ENCODE assay signal across 12 cellular contexts in the genomic region with DNA sequence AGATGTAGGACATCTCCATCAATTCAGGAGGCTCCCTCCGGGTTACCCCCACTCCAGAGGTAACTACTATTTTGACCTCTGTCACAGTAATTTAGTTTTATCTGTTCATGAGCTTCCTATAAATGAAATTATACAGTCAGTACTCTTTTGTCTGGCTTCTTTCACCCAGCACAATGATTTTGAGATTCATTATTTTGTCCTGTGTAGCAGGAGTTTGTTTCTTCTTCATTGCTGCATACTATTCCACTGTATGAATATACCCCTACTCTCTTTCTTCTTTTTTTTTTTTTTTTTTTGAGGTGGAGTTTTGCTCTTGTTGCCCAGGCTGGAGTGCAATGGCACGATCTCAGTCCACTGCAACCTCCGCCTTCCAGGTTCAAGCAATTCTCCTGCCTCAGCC. TPM values are rescaled to one million over a fixed set of nuclear protein-coding genes. Genes with fewer than 3 reads are reported as not detected.
DNase-seq lines count a peak whose midpoint lies in the region; ATAC-seq and TF ChIP-seq lines count a peak whose summit lies in the region.
"Had no signal": no experiment of that assay in that cellular context is flagged by ENCODE, and none has a peak within 500 bp of the region (broad histone marks: within the 10 kb centered on the region; RNA-seq: fewer than 3 reads in every experiment).

No MANE protein-coding gene starts in this region.

- H3K27me3 ChIP-seq in layer of hippocampus (ENCODE audit: control insufficient read depth, insufficient read depth, low read length) (no peaks in the 10 kb centered on the region), smooth muscle cell (ENCODE audit: low read depth) (no peaks in the 10 kb centered on the region), Caco-2 (replicated peaks; ENCODE audit: control insufficient read depth, insufficient read depth, low read length) (no peaks in the 10 kb centered on the region)

- H3K79me2 ChIP-seq in smooth muscle cell (ENCODE audit: low read depth): no peaks in the 10 kb centered on the region

- no peaks in the 10 kb centered on the region for H3K36me3 ChIP-seq in smooth muscle cell (ENCODE audit: low read depth)
- H3K36me3 ChIP-seq in Caco-2 (ENCODE audit: control insufficient read depth, insufficient read depth, low read length): no peaks in the 10 kb centered on the region; the same call in 1 of the 2 replicates

- no peak for ATAC-seq in left colon

- H3K36me3 Mint-ChIP-seq in Calu3 (ENCODE audit: insufficient read depth, unreplicated experiment) (peaks cover 62% of the 10 kb centered on the region), Caco-2 (ENCODE audit: insufficient read depth, unreplicated experiment) (peaks cover 44% of the 10 kb centered on the region)

- H3K9me3 ChIP-seq in smooth muscle cell (replicated peaks; ENCODE audit: low read depth) (no peaks in the 10 kb centered on the region), Caco-2 (no peaks in the 10 kb centered on the region)

- TF ChIP-seq CTCF in Calu3 (IDR thresholded peaks at IDR 0.05; ENCODE audit: unreplicated experiment): no peak
- TF ChIP-seq CTCF in smooth muscle cell (IDR thresholded peaks at IDR 0.05; ENCODE audit: borderline replicate concordance, insufficient read depth, poor library complexity, severe bottlenecking): no peak
- no peak for TF ChIP-seq CTCF in Caco-2 (IDR thresholded peaks at IDR 0.05; ENCODE audit: insufficient read depth in 1 of 2, low read depth in 1 of 2, low read length in 1 of 2, severe bottlenecking in 1 of 2, unreplicated experiment in 1 of 2)

- H3K4me3 Mint-ChIP-seq in Calu3 (ENCODE audit: low read depth, unreplicated experiment) (no peak overlapping the region), Caco-2 (ENCODE audit: unreplicated experiment) (no peak overlapping the region)

- POLR2A ChIA-PET in Caco-2 (lab: Charles Lee): interaction anchor here (0.9 kb wide), 1 partner anchor 9 kb away, joined by 4 read pairs; no protein-coding TSS in a partner anchor

- H3K27ac ChIP-seq in angular gyrus (ENCODE audit: low read depth, low read length) (peak overlapping the region; percentile 89), layer of hippocampus (ENCODE audit: low read depth, low read length) (peak overlapping the region; percentile 93), smooth muscle cell (ENCODE audit: low read depth) (peak overlapping the region; percentile 60)

- CTCF ChIA-PET in Calu3 (lab: Charles Lee): interaction anchor here (0.6 kb wide), 2 partner anchors 19 to 91 kb away, joined by 5 to 8 read pairs; no protein-coding TSS in a partner anchor
- CTCF ChIA-PET in Caco-2 (lab: Charles Lee): interaction anchor here (0.6 to 0.8 kb wide), 2 partner anchors 14 to 17 kb away, joined by 3 to 4 read pairs; no protein-coding TSS in a partner anchor

- DNase-seq in Calu3 (no peak), smooth muscle cell (lab: John Stamatoyannopoulos, UW; ENCODE audit: unreplicated experiment) (no peak), NCI-H446 treated with DMSO at 0.1 percent for 48 hours (lab: John Stamatoyannopoulos, UW) (no peak), G401 (ENCODE audit: low spot score) (no peak), Caco-2 (no peak), left colon (no peak)
- DNase-seq: activated naive CD4-positive, alpha-beta T cell treated with anti-CD3 and anti-CD28 coated beads, Interleukin-2, amount 50 U/mL, for 16 hours; RPMI8226; stimulated activated CD4-positive, alpha-beta T cell treated with anti-CD3 and anti-CD28 coated beads, Interleukin-15, amount 100 ng/mL, for 24 hours; stimulated activated naive CD4-positive, alpha-beta T cell had no signal

- H4K20me1 ChIP-seq in smooth muscle cell (ENCODE audit: low read depth): no peaks in the 10 kb centered on the region

- H3K4me1 Mint-ChIP-seq in Calu3 (ENCODE audit: low read depth, unreplicated experiment): peaks cover 47% of the 10 kb centered on the region
- H3K4me1 Mint-ChIP-seq in Caco-2 (ENCODE audit: low read depth, unreplicated experiment): peaks cover 6% of the 10 kb centered on the region

- no peak overlapping the region for H3K4me3 ChIP-seq in smooth muscle cell
- H3K4me3 ChIP-seq in Caco-2 (ENCODE audit: low read depth, low read length): no peak overlapping the region

- no peak overlapping the region for H3K9ac ChIP-seq in smooth muscle cell (ENCODE audit: low read depth)

- H3K27me3 Mint-ChIP-seq in Calu3 (ENCODE audit: unreplicated experiment) (no peaks in the 10 kb centered on the region), Caco-2 (ENCODE audit: insufficient read depth, unreplicated experiment) (no peaks in the 10 kb centered on the region)

- H3K4me1 ChIP-seq in smooth muscle cell (ENCODE audit: low read depth) (peaks cover 12% of the 10 kb centered on the region), Caco-2 (peaks cover 32% of the 10 kb centered on the region)

- in situ Hi-C loops in G401 (cut with HindIII; ENCODE audit: low sequenced_read_pairs): no loop called here

- WGBS in smooth muscle cell (ENCODE audit: low lambda C conversion rate): 100% methylated on average over 3 of the region's 3 CpGs

- H3K9me3 Mint-ChIP-seq in Calu3 (ENCODE audit: low read depth, unreplicated experiment) (no peaks in the 10 kb centered on the region), Caco-2 (ENCODE audit: unreplicated experiment) (no peaks in the 10 kb centered on the region)

- H3K27ac Mint-ChIP-seq in Calu3 (ENCODE audit: unreplicated experiment) (peak overlapping the region; percentile 77), Caco-2 (ENCODE audit: unreplicated experiment) (no peak overlapping the region)

- peaks cover 38% of the 10 kb centered on the region for H3F3A ChIP-seq in smooth muscle cell (ENCODE audit: low read depth)

- intact Hi-C loops in Calu3 (cut with micrococcal nuclease; ENCODE audit: unreplicated experiment): no loop called here
- intact Hi-C loops in Caco-2 (cut with micrococcal nuclease; ENCODE audit: unreplicated experiment): no loop called here
- intact Hi-C loops in left colon (cut with DNase I, micrococcal nuclease): no loop called here

- peak overlapping the region; percentile 31 for H3K4me2 ChIP-seq in smooth muscle cell

- no peak overlapping the region for H2AFZ ChIP-seq in smooth muscle cell (ENCODE audit: low read depth)

- BruUV-seq in Calu3 (replicated peaks; lab: Mats Ljungman, UMichigan) (no TSS peak), Caco-2 (replicated peaks; lab: Mats Ljungman, UMichigan) (no TSS peak)

RNA-seq across cellular contexts. Expression of a gene that starts 11.8 kb away (rescaled TPM):
- total RNA-seq in Calu3 (2022): 7.2 and 9.5 TPM in 2 replicates
- 3.1 and 9.9 TPM in 2 replicates for total RNA-seq in smooth muscle cell
- polyA plus RNA-seq in smooth muscle cell: 10.9 and 14.7 TPM in 2 replicates
- 9.8 and 17.8 TPM in 2 replicates for total RNA-seq in G401 (2014; rRNA removed; shearing (Covaris generic))
- 14.9 and 17.3 TPM in 2 replicates for total RNA-seq in Caco-2 (2022)
- total RNA-seq in left colon: 10 to 100 TPM; 14.2 to 19.3 TPM

RNA-seq across cellular contexts. Expression of a gene that starts 12.4 kb away (rescaled TPM):
- 69.6 and 75.0 TPM in 2 replicates for total RNA-seq in Calu3 (2022)
- 9.5 and 14.7 TPM in 2 replicates for total RNA-seq in smooth muscle cell
- polyA plus RNA-seq in smooth muscle cell: 11.1 and 14.8 TPM in 2 replicates
- 7.2 and 14.9 TPM in 2 replicates for total RNA-seq in G401 (2014; rRNA removed; shearing (Covaris generic))
- total RNA-seq in Caco-2 (2022): 59.0 and 66.7 TPM in 2 replicates
- 10 to 100 TPM; 19.5 to 33.5 TPM for total RNA-seq in left colon

RNA-seq across cellular contexts. Expression of a gene that starts 22.0 kb away (rescaled TPM):
- 44.7 and 44.9 TPM in 2 replicates for total RNA-seq in Calu3 (2022)
- 23.6 TPM in 2 replicates for total RNA-seq in smooth muscle cell
- 10.4 and 13.4 TPM in 2 replicates for polyA plus RNA-seq in smooth muscle cell
- total RNA-seq in G401 (2014; rRNA removed; shearing (Covaris generic)): 42.5 and 46.8 TPM in 2 replicates
- 72.7 and 84.3 TPM in 2 replicates for total RNA-seq in Caco-2 (2022)
- total RNA-seq in left colon: 10 to 100 TPM; 80.5 to 82.2 TPM

RNA-seq across cellular contexts. Expression of a gene that starts 27.3 kb away (rescaled TPM):
- 0.28 TPM in 1 of 2 replicates, not detected in the other for total RNA-seq in Calu3 (2022)
- total RNA-seq in smooth muscle cell: 0.36 and 0.72 TPM in 2 replicates
- polyA plus RNA-seq in smooth muscle cell: 0.32 and 0.47 TPM in 2 replicates
- total RNA-seq in G401 (2014; rRNA removed; shearing (Covaris generic)): 2.4 and 3.0 TPM in 2 replicates
- not detected in 2 replicates for total RNA-seq in Caco-2 (2022)
- total RNA-seq in left colon: under 1 TPM in 1 of 2 donors, not detected in 1; 0.14 TPM

RNA-seq across cellular contexts. Expression of a gene that starts 38.1 kb away (rescaled TPM):
- total RNA-seq in Calu3 (2022) (29.8 and 32.1 TPM in 2 replicates), smooth muscle cell (12.5 and 12.8 TPM in 2 replicates), Caco-2 (2022) (49.3 and 56.4 TPM in 2 replicates), left colon (10 to 100 TPM; 72.1 to 74.0 TPM)
- 7.8 and 10.0 TPM in 2 replicates for polyA plus RNA-seq in smooth muscle cell
- total RNA-seq in G401 (2014; rRNA removed; shearing (Covaris generic)): 14.1 and 16.3 TPM in 2 replicates
